Comparison of ENCODE assay signal across 25 cellular contexts in genomic region chr16:70552675-70553074, GRCh38.
"Had no signal": no experiment of that assay in that cellular context is flagged by ENCODE, and none has a peak within 500 bp of the region (broad histone marks: within the 10 kb centered on the region; RNA-seq: fewer than 3 reads in every experiment).

No MANE protein-coding gene starts in this region.

- H3K9me3 ChIP-seq: right atrium auricular region, suprapubic skin, tibial artery had no signal

- H3K4me3 Mint-ChIP-seq: activated CD4-positive, alpha-beta memory T cell treated with anti-CD3 and anti-CD28 coated beads for 36 hours; activated CD4-positive, alpha-beta T cell treated with anti-CD3 and anti-CD28 coated beads, Interleukin-2, amount 10 ng/mL, durations not matched to agents 24 days and 14 days; activated T-cell treated with anti-CD3 and anti-CD28 coated beads, Interleukin-2, amount 50 U/mL, for 4 hours; activated T-helper 17 cell treated with anti-CD3 and anti-CD28 coated beads, Interleukin-2, amount 50 U/mL, for 72 hours; central memory CD8-positive, alpha-beta T cell; memory B cell; naive thymus-derived CD8-positive, alpha-beta T cell; neural crest cell had no signal

- H3K27me3 ChIP-seq: right atrium auricular region, suprapubic skin, tibial artery had no signal

- H3K4me1 Mint-ChIP-seq: neural crest cell had no signal

- H3K27me3 Mint-ChIP-seq: activated CD4-positive, alpha-beta memory T cell treated with anti-CD3 and anti-CD28 coated beads for 36 hours; activated CD4-positive, alpha-beta T cell treated with anti-CD3 and anti-CD28 coated beads, Interleukin-2, amount 10 ng/mL, durations not matched to agents 24 days and 14 days; activated T-helper 17 cell treated with anti-CD3 and anti-CD28 coated beads, Interleukin-2, amount 50 U/mL, for 72 hours; central memory CD8-positive, alpha-beta T cell; memory B cell; naive thymus-derived CD8-positive, alpha-beta T cell had no signal

- H3K9me3 Mint-ChIP-seq: activated CD4-positive, alpha-beta memory T cell treated with anti-CD3 and anti-CD28 coated beads for 36 hours; activated CD4-positive, alpha-beta T cell treated with anti-CD3 and anti-CD28 coated beads, Interleukin-2, amount 10 ng/mL, durations not matched to agents 24 days and 14 days; activated naive CD4-positive, alpha-beta T cell treated with anti-CD3 and anti-CD28 coated beads, Interleukin-2, amount 50 U/mL, for 72 hours; activated T-cell treated with anti-CD3 and anti-CD28 coated beads, Interleukin-2, amount 50 U/mL, for 4 hours; activated T-helper 17 cell treated with anti-CD3 and anti-CD28 coated beads, Interleukin-2, amount 50 U/mL, for 72 hours; central memory CD8-positive, alpha-beta T cell; memory B cell; naive thymus-derived CD8-positive, alpha-beta T cell; neural crest cell had no signal

- H3K27ac Mint-ChIP-seq: activated T-helper 17 cell treated with anti-CD3 and anti-CD28 coated beads, Interleukin-2, amount 50 U/mL, for 72 hours had no signal

- H3K27ac ChIP-seq: parathyroid adenoma, right atrium auricular region, tibial artery had no signal

- H3K4me1 ChIP-seq: parathyroid adenoma, tibial artery had no signal

- DNase-seq: activated CD4-positive, alpha-beta memory T cell treated with anti-CD3 and anti-CD28 coated beads for 36 hours; activated CD4-positive, alpha-beta T cell treated with anti-CD3 and anti-CD28 coated beads, Interleukin-2, amount 10 ng/mL, durations not matched to agents 24 days and 14 days; activated CD4-positive, CD25-positive, alpha-beta regulatory T cell treated with anti-CD3 and anti-CD28 coated beads, Interleukin-2, amount 50 U/mL, for 72 hours; activated gamma-delta T cell treated with Interleukin-2 at 50 U/mL for 16 hours; anterior cingulate cortex; effector CD8-positive, alpha-beta T cell; head of caudate nucleus; hippocampal formation; left cardiac atrium; naive thymus-derived CD8-positive, alpha-beta T cell; nucleus accumbens; stimulated activated CD4-positive, alpha-beta T cell treated with anti-CD3 and anti-CD28 coated beads, Interleukin-15, amount 100 ng/mL, for 24 hours; stimulated activated CD4-positive, alpha-beta T cell treated with anti-CD3 and anti-CD28 coated beads, Interleukin-2, amount 100 ng/mL, for 24 hours; stimulated activated naive CD4-positive, alpha-beta T cell; T-helper 9 cell; tibial artery had no signal

- H3K4me3 ChIP-seq: right atrium auricular region, suprapubic skin, tibial artery had no signal
